Comparison of ENCODE assay signal across 20 cellular contexts in genomic region chr9:89631381-89631780, GRCh38. TPM values are rescaled to one million over a fixed set of nuclear protein-coding genes. Genes with fewer than 3 reads are reported as not detected.
"Had no signal": no experiment of that assay in that cellular context is flagged by ENCODE, and none has a peak within 500 bp of the region (broad histone marks: within the 10 kb centered on the region; RNA-seq: fewer than 3 reads in every experiment).

No MANE protein-coding gene starts in this region.

- FAIRE-seq: astrocyte, bronchial epithelial cell, endothelial cell of umbilical vein, keratinocyte had no signal

- H3K36me3 ChIP-seq: adrenal gland, esophagus muscularis mucosa, left ventricle myocardium inferior, tibial artery, uterus, WERI-Rb-1 had no signal

- H3K27ac ChIP-seq: adrenal gland, left ventricle myocardium inferior, psoas muscle, tibial artery, uterus, WERI-Rb-1 had no signal

- H3K9me3 ChIP-seq: adrenal gland, esophagus muscularis mucosa, left ventricle myocardium inferior, mucosa of descending colon, psoas muscle, tibial artery, uterus had no signal

- H3K27me3 ChIP-seq: adrenal gland, esophagus muscularis mucosa, tibial artery, uterus had no signal

- DNase-seq: activated CD4-positive, alpha-beta T cell treated with anti-CD3 and anti-CD28 coated beads, Interleukin-2, amount 50 U/mL, for 4 hours; activated gamma-delta T cell; adrenal gland; dermis blood vessel endothelial cell; effector memory CD4-positive, alpha-beta T cell; left ventricle myocardium inferior; mucosa of descending colon; naive B cell; psoas muscle; stimulated activated naive B cell treated with anti-CD40 and anti-IgM and Interleukin-4, amounts not matched to agents 10 μg/mL and 1 μg/mL and 100 μg/mL, for 72 hours; tibial artery; uterus; WERI-Rb-1 had no signal

- H3K4me3 ChIP-seq: adrenal gland, esophagus muscularis mucosa, left ventricle myocardium inferior, mucosa of descending colon, psoas muscle, tibial artery, uterus had no signal

- ATAC-seq: activated naive CD4-positive, alpha-beta T cell treated with anti-CD3 and anti-CD28 coated beads, Interleukin-2, amount 50 U/mL, for 72 hours; mucosa of descending colon; psoas muscle; sciatic nerve; stimulated activated naive B cell treated with anti-CD40 and anti-IgM and Interleukin-4, amounts not matched to agents 10 μg/mL and 1 μg/mL and 100 μg/mL, for 72 hours had no signal

RNA-seq across cellular contexts. Expression of gene GADD45G, which starts 26.6 kb away (rescaled TPM):
- total RNA-seq: dermis blood vessel endothelial cell had no signal
